ENCODE assay signal across 11 cellular contexts in genomic region chr2:53473236-53473635, GRCh38.
DNase-seq lines count a peak whose midpoint lies in the region; ATAC-seq, FAIRE-seq and TF ChIP-seq lines count a peak whose summit lies in the region.
"Had no signal": no experiment of that assay in that cellular context is flagged by ENCODE, and none has a peak within 500 bp of the region (broad histone marks: within the 10 kb centered on the region; RNA-seq: fewer than 3 reads in every experiment).

No MANE protein-coding gene starts in this region.

- no peaks in the 10 kb centered on the region for H3K4me1 ChIP-seq in neuronal stem cell (ENCODE audit: control insufficient read depth in 2 of 2, insufficient read depth in 1 of 2, low read depth in 1 of 2, low read length in 2 of 2)

- no peak overlapping the region for H3K23ac ChIP-seq in neuronal stem cell (ENCODE audit: low read depth, low read length, poor library complexity)

- H3K14ac ChIP-seq in neuronal stem cell (ENCODE audit: low read length), result no peak overlapping the region

- no peaks in the 10 kb centered on the region for H3K36me3 ChIP-seq in neuronal stem cell (replicated peaks in 1 of 2; ENCODE audit: control insufficient read depth in 2 of 2, insufficient read depth in 2 of 2, low read length in 2 of 2)

- H4K8ac ChIP-seq in neuronal stem cell (ENCODE audit: low read depth, low read length), result no peak overlapping the region

- H3K4me3 ChIP-seq in fibroblast of villous mesenchyme (ENCODE audit: low read depth, low read length) (no peak overlapping the region), neuronal stem cell (ENCODE audit: low read length in 2 of 2) (no peak overlapping the region)

- no peak overlapping the region for H4K91ac ChIP-seq in neuronal stem cell (ENCODE audit: low read depth, low read length, poor library complexity)

- no peaks in the 10 kb centered on the region for H3K9me3 ChIP-seq in neuronal stem cell (replicated peaks in 1 of 2; ENCODE audit: control insufficient read depth in 2 of 2, insufficient read depth in 1 of 2, low read depth in 1 of 2, low read length in 2 of 2)

- no peak overlapping the region for H2BK120ac ChIP-seq in neuronal stem cell (ENCODE audit: low read depth, low read length)

- no peak overlapping the region for H2BK12ac ChIP-seq in neuronal stem cell (ENCODE audit: low read length)

- no peak overlapping the region for H2BK5ac ChIP-seq in neuronal stem cell (ENCODE audit: low read length)

- DNase-seq in NCI-H748 (lab: John Stamatoyannopoulos, UW; ENCODE audit: unreplicated experiment), result peak; percentile 80
- DNase-seq in fibroblast of villous mesenchyme (ENCODE audit: low read depth), result no peak
- DNase-seq in middle frontal gyrus (ENCODE audit: extremely low spot score, low spot score), result no peak
- no peak for DNase-seq in neuronal stem cell (ENCODE audit: low spot score)
- DNase-seq in GM12891 (ENCODE audit: insufficient read length, low spot score), result no peak
- DNase-seq: anterior cingulate cortex, KG1, occipital lobe had no signal

- H3K27ac ChIP-seq in C4-2B (no peak overlapping the region), neuronal stem cell (replicated peaks; ENCODE audit: low read length) (no peak overlapping the region)

- no peak overlapping the region for H2AFZ ChIP-seq in neuronal stem cell (ENCODE audit: low read length)

- TF ChIP-seq POLR2A in GM12891 (IDR thresholded peaks at IDR 0.05; ENCODE audit: low read depth, low read length), result no peak
- TF ChIP-seq POLR2A in GM18505 (IDR thresholded peaks at IDR 0.05; ENCODE audit: borderline replicate concordance, extremely low read depth, insufficient read depth, insufficient read length), result no peak

- no CpG with 5 or more reads among the region's 4 CpGs for WGBS in neuronal stem cell (ENCODE audit: extremely low coverage in 2 of 2, insufficient read length in 2 of 2, insufficient replicate concordance in 1 of 2), 2 donors

- H2BK15ac ChIP-seq in neuronal stem cell (ENCODE audit: low read length), result no peak overlapping the region

- H3K9ac ChIP-seq in neuronal stem cell (ENCODE audit: low read depth, low read length, poor library complexity), result no peak overlapping the region

- ATAC-seq in GM21529 (IDR thresholded peaks at IDR 0.05; ENCODE audit: unreplicated experiment), result peak; percentile 45
- no peak for ATAC-seq in GM18505 (IDR thresholded peaks at IDR 0.05; ENCODE audit: unreplicated experiment)

- no peak overlapping the region for H3K18ac ChIP-seq in neuronal stem cell (ENCODE audit: low read length)

- no peak overlapping the region for H3K4ac ChIP-seq in neuronal stem cell (ENCODE audit: low read length)

- 0 out of 2 replicates have a peak, but pooled peaks have one; percentile 14 for TF ChIP-seq CTCF in C4-2B (conservative IDR thresholded peaks at IDR 0.05)
- peak; percentile 29 for TF ChIP-seq CTCF in fibroblast of villous mesenchyme (IDR thresholded peaks at IDR 0.05; ENCODE audit: insufficient read depth, low read depth, low read length)

- no peaks in the 10 kb centered on the region for H3K27me3 ChIP-seq in neuronal stem cell (ENCODE audit: control insufficient read depth in 3 of 3, insufficient read depth in 3 of 3, low read depth in 1 of 3, low read length in 3 of 3)

- H3K4me2 ChIP-seq in neuronal stem cell (ENCODE audit: insufficient read depth, low read length, poor library complexity, severe bottlenecking), result no peak overlapping the region

- no peak overlapping the region for H2AK5ac ChIP-seq in neuronal stem cell (ENCODE audit: low read depth, low read length)

- no peaks in the 10 kb centered on the region for H3K79me1 ChIP-seq in neuronal stem cell (ENCODE audit: low read depth, low read length)

- no peak for FAIRE-seq in GM12891 (lab: Jason Lieb, UNC)

TF ChIP-seq in GM12891, 5 proteins besides CTCF, POLR2A, EP300 and RAD21:
- no peak for TF ChIP-seq SPI1 (IDR thresholded peaks at IDR 0.05; ENCODE audit: low read depth, low read length)
- TF ChIP-seq PAX5 (IDR thresholded peaks at IDR 0.05; ENCODE audit: insufficient read depth, low read length, severe bottlenecking), result no peak
- no peak for TF ChIP-seq TAF1 (IDR thresholded peaks at IDR 0.05; ENCODE audit: low read depth, low read length)
- TF ChIP-seq POU2F2 (IDR thresholded peaks at IDR 0.05; ENCODE audit: low read depth, low read length), result no peak
- no peak for TF ChIP-seq POLR2AphosphoS5 (IDR thresholded peaks at IDR 0.05; ENCODE audit: low read depth, low read length)
